ENCODE assay signal across 16 cellular contexts in the genomic region with DNA sequence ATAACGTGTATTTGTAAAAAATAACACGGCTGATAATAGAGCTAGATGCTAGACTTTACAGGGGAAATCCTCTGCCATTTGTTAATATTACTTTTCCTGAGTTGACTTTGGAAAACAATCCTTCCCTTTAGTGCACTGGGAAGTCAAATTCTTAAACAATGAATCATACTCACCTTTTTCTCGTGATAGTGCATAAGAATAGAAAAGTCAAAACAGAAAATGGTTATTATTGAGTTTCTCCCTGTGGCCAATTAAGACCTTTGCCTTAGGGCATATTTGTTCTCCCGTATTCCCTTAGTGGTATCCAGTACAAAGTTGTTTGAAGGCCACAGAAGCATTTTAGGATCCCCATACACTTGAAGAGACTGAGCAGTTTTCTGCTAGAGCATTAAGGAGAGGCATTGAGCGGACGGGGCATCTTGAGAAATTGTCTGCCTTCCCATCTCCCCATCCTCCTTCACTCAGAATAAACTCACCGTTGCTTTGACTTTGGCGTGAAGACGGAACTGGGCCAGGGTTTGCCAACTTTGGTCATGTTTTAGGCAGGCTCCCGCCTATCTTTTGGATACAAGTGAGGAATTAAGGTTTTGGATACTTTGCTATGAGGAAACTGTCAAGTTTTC.
DNase-seq lines count a peak whose midpoint lies in the region; FAIRE-seq lines count a peak whose summit lies in the region.
"Had no signal": no experiment of that assay in that cellular context is flagged by ENCODE, and none has a peak within 500 bp of the region (broad histone marks: within the 10 kb centered on the region; RNA-seq: fewer than 3 reads in every experiment).

No MANE protein-coding gene starts in this region.

- no peak for FAIRE-seq in urothelium cell line (lab: Jason Lieb, UNC)
- FAIRE-seq: D721Med had no signal

- DNase-seq in HT1080 (ENCODE audit: low read depth) (peak; percentile 55), dermis microvascular lymphatic vessel endothelial cell (ENCODE audit: low read depth in 2 of 2) (peak; percentile 68 to 82), kidney glomerular epithelial cell (lab: John Stamatoyannopoulos, UW) (peak; percentile 19), urothelium cell line (ENCODE audit: low spot score) (peak; percentile 6), COR-L47 (lab: John Stamatoyannopoulos, UW) (no peak), AG08396 (ENCODE audit: low spot score) (no peak), globus pallidus (ENCODE audit: low spot score) (no peak)
- DNase-seq: activated naive CD8-positive, alpha-beta T cell treated with anti-CD3 and anti-CD28 coated beads, Interleukin-2, amount 10 ng/mL, durations not matched to agents 7 days and 5 days; BE2C; brain microvascular endothelial cell; GM23248; NCI-H1694 treated with DMSO at 0.1 percent for 48 hours; NCI-H226; stimulated activated naive B cell treated with anti-CD40 and anti-IgM and Interleukin-4, amounts not matched to agents 10 μg/mL and 1 μg/mL and 100 μg/mL, for 72 hours; tibial artery had no signal

Comparison
In these comparisons a context has a peak if more than half of its experiments do, and no peak if none do; other contexts are left out.
1. DNase-seq: peak in HT1080 (single experiment), dermis microvascular lymphatic vessel endothelial cell (2 of 2), kidney glomerular epithelial cell (single experiment) and urothelium cell line (single experiment); none in COR-L47 (single experiment), AG08396 (single experiment) and globus pallidus (single experiment).